13 cellular contexts compared by ENCODE assay signal in genomic region chr16:89641719-89642187, GRCh38. TPM values are rescaled to one million over a fixed set of nuclear protein-coding genes. Genes with fewer than 3 reads are reported as not detected.
"Had no signal": no experiment of that assay in that cellular context is flagged by ENCODE, and none has a peak within 500 bp of the region (broad histone marks: within the 10 kb centered on the region; RNA-seq: fewer than 3 reads in every experiment).

No MANE protein-coding gene starts in this region.

- H3K27me3 Mint-ChIP-seq: activated CD4-positive, alpha-beta T cell treated with anti-CD3 and anti-CD28 coated beads, Interleukin-2, amount 10 ng/mL, durations not matched to agents 7 days and 5 days; activated T-cell treated with anti-CD3 and anti-CD28 coated beads, Interleukin-2, amount 50 U/mL, for 24 hours; effector memory CD8-positive, alpha-beta T cell; stimulated activated naive CD8-positive, alpha-beta T cell treated with anti-CD3 and anti-CD28 coated beads, Interleukin-15, Interleukin-2, amounts not matched to agents 100 ng/mL and 50 ng/mL, for 24 hours had no signal

- H3K27me3 ChIP-seq: body of pancreas, left lung, tibial nerve had no signal

- H3K27ac Mint-ChIP-seq: activated CD8-positive, alpha-beta T cell treated with anti-CD3 and anti-CD28 coated beads, Interleukin-2, amount 10 ng/mL, durations not matched to agents 7 days and 5 days; activated naive CD4-positive, alpha-beta T cell treated with anti-CD3 and anti-CD28 coated beads for 36 hours; stimulated activated naive CD8-positive, alpha-beta T cell treated with anti-CD3 and anti-CD28 coated beads, Interleukin-15, Interleukin-2, amounts not matched to agents 100 ng/mL and 50 ng/mL, for 24 hours had no signal

- H3K4me3 ChIP-seq: body of pancreas had no signal

- H3K9me3 Mint-ChIP-seq: activated CD4-positive, alpha-beta T cell treated with anti-CD3 and anti-CD28 coated beads, Interleukin-2, amount 10 ng/mL, durations not matched to agents 7 days and 5 days; activated naive CD4-positive, alpha-beta T cell treated with anti-CD3 and anti-CD28 coated beads for 36 hours; activated T-cell treated with anti-CD3 and anti-CD28 coated beads, Interleukin-2, amount 50 U/mL, for 24 hours; effector memory CD8-positive, alpha-beta T cell; mesothelial cell of epicardium; nephron; stimulated activated naive CD8-positive, alpha-beta T cell treated with anti-CD3 and anti-CD28 coated beads, Interleukin-15, Interleukin-2, amounts not matched to agents 100 ng/mL and 50 ng/mL, for 24 hours had no signal

- H3K9me3 ChIP-seq: body of pancreas, left lung, tibial nerve had no signal

- H3K27ac ChIP-seq: skin epidermis had no signal

RNA-seq across cellular contexts. Expression of gene DPEP1, which starts 28.3 kb away (rescaled TPM):
- total RNA-seq: activated CD4-positive, alpha-beta T cell treated with anti-CD3 and anti-CD28 coated beads, Interleukin-2, amount 10 ng/mL, durations not matched to agents 7 days and 5 days; activated CD8-positive, alpha-beta T cell treated with anti-CD3 and anti-CD28 coated beads, Interleukin-2, amount 10 ng/mL, durations not matched to agents 7 days and 5 days; activated naive CD4-positive, alpha-beta T cell treated with anti-CD3 and anti-CD28 coated beads for 36 hours; fibroblast of villous mesenchyme had no signal
